ENCODE assay signal across 8 cellular contexts in genomic region chr3:152299243-152299976, GRCh38. TPM values are rescaled to one million over a fixed set of nuclear protein-coding genes. Genes with fewer than 3 reads are reported as not detected.
A peak's percentile ranks its signal among the peaks of the same experiment; 100 is the strongest.
DNase-seq lines count a peak whose midpoint lies in the region; ATAC-seq and TF ChIP-seq lines count a peak whose summit lies in the region.

No MANE protein-coding gene starts in this region.

- POLR2A ChIA-PET in activated CD4-positive, alpha-beta memory T cell treated with anti-CD3 and anti-CD28 coated beads for 36 hours (lab: Charles Lee) = interaction anchor here (0.7 to 2.9 kb wide), 9 partner anchors 9 to 96 kb away, joined by 3 to 13 read pairs (median 4); partner anchors contain the start of gene MBNL1

- no peaks in the 10 kb centered on the region for H3K27me3 Mint-ChIP-seq in activated CD4-positive, alpha-beta memory T cell treated with anti-CD3 and anti-CD28 coated beads for 36 hours
- H3K27me3 Mint-ChIP-seq in glutamatergic neuron (ENCODE audit: unreplicated experiment) = peaks cover 3% of the 10 kb centered on the region

- TF ChIP-seq CTCF in glutamatergic neuron (IDR thresholded peaks at IDR 0.05; ENCODE audit: partially characterized antibody, unreplicated experiment) = no peak

- peak; percentile 74 for DNase-seq in activated effector memory CD4-positive, alpha-beta T cell treated with anti-CD3 and anti-CD28 coated beads, Interleukin-2, amount 50 U/mL, for 16 hours
- DNase-seq in activated effector memory CD4-positive, alpha-beta T cell treated with Interleukin-2 at 50 U/mL for 16 hours = no peak
- DNase-seq in activated CD4-positive, alpha-beta memory T cell treated with anti-CD3 and anti-CD28 coated beads for 36 hours = peak; percentile 40
- DNase-seq in glutamatergic neuron (no peak), HuH-7 (ENCODE audit: low spot score) (no peak), glomerular visceral epithelial cell (ENCODE audit: extremely low spot score) (no peak)
- no peak for DNase-seq in stimulated activated effector memory CD8-positive, alpha-beta T cell treated with anti-CD3 and anti-CD28 coated beads, Interleukin-12 subunit alpha, Interleukin-12 subunit beta, amount 100 ng/mL, for 72 hours (ENCODE audit: low spot score in 2 of 2)

- intact Hi-C loops in activated CD4-positive, alpha-beta memory T cell treated with anti-CD3 and anti-CD28 coated beads for 36 hours (cut with micrococcal nuclease) = loop anchor here (1.0 to 2.0 kb wide), 2 partner anchors 15 to 31 kb away; partner anchors contain the start of gene MBNL1

- H3K4me1 Mint-ChIP-seq in activated CD4-positive, alpha-beta memory T cell treated with anti-CD3 and anti-CD28 coated beads for 36 hours (ENCODE audit: low read depth) = peaks cover 78% of the 10 kb centered on the region
- peaks cover 42% of the 10 kb centered on the region for H3K4me1 Mint-ChIP-seq in glutamatergic neuron (ENCODE audit: low read depth, unreplicated experiment)
- peaks cover 59% of the 10 kb centered on the region for H3K4me1 Mint-ChIP-seq in stimulated activated effector memory CD8-positive, alpha-beta T cell treated with anti-CD3 and anti-CD28 coated beads, Interleukin-12 subunit alpha, Interleukin-12 subunit beta, amount 100 ng/mL, for 72 hours

- peaks cover 37% of the 10 kb centered on the region for H3K36me3 Mint-ChIP-seq in activated CD4-positive, alpha-beta memory T cell treated with anti-CD3 and anti-CD28 coated beads for 36 hours
- H3K36me3 Mint-ChIP-seq in glutamatergic neuron (ENCODE audit: unreplicated experiment) = no peaks in the 10 kb centered on the region
- H3K36me3 Mint-ChIP-seq in stimulated activated effector memory CD8-positive, alpha-beta T cell treated with anti-CD3 and anti-CD28 coated beads, Interleukin-12 subunit alpha, Interleukin-12 subunit beta, amount 100 ng/mL, for 72 hours = peaks cover 79% of the 10 kb centered on the region

- H3K9me3 Mint-ChIP-seq in activated CD4-positive, alpha-beta memory T cell treated with anti-CD3 and anti-CD28 coated beads for 36 hours = no peaks in the 10 kb centered on the region
- peaks cover 4% of the 10 kb centered on the region for H3K9me3 Mint-ChIP-seq in glutamatergic neuron (ENCODE audit: unreplicated experiment)
- H3K9me3 Mint-ChIP-seq in stimulated activated effector memory CD8-positive, alpha-beta T cell treated with anti-CD3 and anti-CD28 coated beads, Interleukin-12 subunit alpha, Interleukin-12 subunit beta, amount 100 ng/mL, for 72 hours = no peaks in the 10 kb centered on the region

- peak; percentile 46 for ATAC-seq in stimulated activated effector memory CD8-positive, alpha-beta T cell treated with anti-CD3 and anti-CD28 coated beads, Interleukin-12 subunit alpha, Interleukin-12 subunit beta, amount 100 ng/mL, for 72 hours
- no peak for ATAC-seq in HG02884 (IDR thresholded peaks at IDR 0.05; ENCODE audit: unreplicated experiment)

- H3K27ac Mint-ChIP-seq in activated CD4-positive, alpha-beta memory T cell treated with anti-CD3 and anti-CD28 coated beads for 36 hours = peak overlapping the region; percentile 90
- H3K27ac Mint-ChIP-seq in glutamatergic neuron (ENCODE audit: unreplicated experiment) = peak overlapping the region; percentile 95
- peak overlapping the region; percentile 90 for H3K27ac Mint-ChIP-seq in stimulated activated effector memory CD8-positive, alpha-beta T cell treated with anti-CD3 and anti-CD28 coated beads, Interleukin-12 subunit alpha, Interleukin-12 subunit beta, amount 100 ng/mL, for 72 hours

- peak overlapping the region; percentile 75 for H3K4me3 Mint-ChIP-seq in activated CD4-positive, alpha-beta memory T cell treated with anti-CD3 and anti-CD28 coated beads for 36 hours
- H3K4me3 Mint-ChIP-seq in glutamatergic neuron (ENCODE audit: unreplicated experiment) = peak overlapping the region; percentile 87
- H3K4me3 Mint-ChIP-seq in stimulated activated effector memory CD8-positive, alpha-beta T cell treated with anti-CD3 and anti-CD28 coated beads, Interleukin-12 subunit alpha, Interleukin-12 subunit beta, amount 100 ng/mL, for 72 hours = peak overlapping the region; percentile 70

- CTCF ChIA-PET in activated CD4-positive, alpha-beta memory T cell treated with anti-CD3 and anti-CD28 coated beads for 36 hours (lab: Charles Lee) = interaction anchor here (0.7 to 0.8 kb wide), 2 partner anchors 10 to 29 kb away, joined by 3 read pairs; no protein-coding TSS in a partner anchor

RNA-seq across cellular contexts. Expression of gene MBNL1, which starts 30.7 kb away (rescaled TPM):
- 100 to 1,000 TPM; 290 to 302 TPM for total RNA-seq in activated CD4-positive, alpha-beta memory T cell treated with anti-CD3 and anti-CD28 coated beads for 36 hours
- 36.6 TPM for total RNA-seq in glutamatergic neuron (ENCODE audit: unreplicated experiment)

Comparison
In these comparisons a context has a peak if more than half of its experiments do, and no peak if none do; other contexts are left out.
1. DNase-seq: peak in activated effector memory CD4-positive, alpha-beta T cell treated with anti-CD3 and anti-CD28 coated beads, Interleukin-2, amount 50 U/mL, for 16 hours (single experiment) and activated CD4-positive, alpha-beta memory T cell treated with anti-CD3 and anti-CD28 coated beads for 36 hours (single experiment); none in activated effector memory CD4-positive, alpha-beta T cell treated with Interleukin-2 at 50 U/mL for 16 hours (single experiment), glutamatergic neuron (single experiment), stimulated activated effector memory CD8-positive, alpha-beta T cell treated with anti-CD3 and anti-CD28 coated beads, Interleukin-12 subunit alpha, Interleukin-12 subunit beta, amount 100 ng/mL, for 72 hours (0 of 2), HuH-7 (single experiment) and glomerular visceral epithelial cell (single experiment).
2. Peak in every context shown above with its lines, with median percentiles within 50 percentile points of each other: H3K27ac Mint-ChIP-seq and H3K4me3 Mint-ChIP-seq.